24 cellular contexts compared by ENCODE assay signal in the genomic region with DNA sequence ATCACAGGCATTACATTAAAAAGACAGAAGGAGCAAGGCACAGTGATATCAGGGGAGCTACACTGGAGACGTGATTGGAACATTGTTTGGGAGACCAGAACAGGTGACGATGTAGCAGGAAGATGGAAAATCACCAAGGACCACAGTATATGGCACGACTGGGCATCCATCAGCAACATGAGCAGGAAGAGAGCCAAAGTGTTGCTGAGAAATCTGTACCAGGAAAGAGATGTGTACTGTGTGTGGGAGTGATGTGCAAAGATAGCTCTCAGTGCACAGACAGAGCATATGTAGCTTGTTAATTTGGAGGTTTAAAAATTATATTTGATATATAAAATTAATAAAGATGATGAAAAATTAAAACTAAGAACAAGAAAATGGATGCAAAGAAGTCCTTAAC.
DNase-seq lines count a peak whose midpoint lies in the region; ATAC-seq lines count a peak whose summit lies in the region.
"Had no signal": no experiment of that assay in that cellular context is flagged by ENCODE, and none has a peak within 500 bp of the region (broad histone marks: within the 10 kb centered on the region; RNA-seq: fewer than 3 reads in every experiment).

No MANE protein-coding gene starts in this region.

- no peaks in the 10 kb centered on the region for H3K27me3 Mint-ChIP-seq in T-helper 2 cell treated with Interferon-gamma antibody and Interleukin-4, amounts not matched to agents 5 μg/mL and 100 μg/mL, for 36 hours (ENCODE audit: low read depth)
- no peaks in the 10 kb centered on the region for H3K27me3 Mint-ChIP-seq in activated CD8-positive, alpha-beta T cell treated with anti-CD3 and anti-CD28 coated beads, Interleukin-2, amount 10 ng/mL, durations not matched to agents 7 days and 5 days (ENCODE audit: low read depth)
- H3K27me3 Mint-ChIP-seq: CD4-positive, alpha-beta memory T cell; CD4-positive, CD25-positive, alpha-beta regulatory T cell; CD8-positive, alpha-beta memory T cell had no signal

- H3K4me1 Mint-ChIP-seq in T-helper 2 cell treated with Interferon-gamma antibody and Interleukin-4, amounts not matched to agents 5 μg/mL and 100 μg/mL, for 36 hours (ENCODE audit: low read depth): no peaks in the 10 kb centered on the region
- H3K4me1 Mint-ChIP-seq in activated CD8-positive, alpha-beta T cell treated with anti-CD3 and anti-CD28 coated beads, Interleukin-2, amount 10 ng/mL, durations not matched to agents 7 days and 5 days (ENCODE audit: low read depth): no peaks in the 10 kb centered on the region
- H3K4me1 Mint-ChIP-seq: CD14-positive monocyte; CD4-positive, alpha-beta memory T cell; CD4-positive, CD25-positive, alpha-beta regulatory T cell; CD8-positive, alpha-beta memory T cell had no signal

- POLR2A ChIA-PET in activated CD8-positive, alpha-beta T cell treated with anti-CD3 and anti-CD28 coated beads, Interleukin-2, amount 10 ng/mL, durations not matched to agents 7 days and 5 days (lab: Charles Lee): no interaction called here

- H3K4me3 Mint-ChIP-seq in T-helper 2 cell treated with Interferon-gamma antibody and Interleukin-4, amounts not matched to agents 5 μg/mL and 100 μg/mL, for 36 hours: no peak overlapping the region
- no peak overlapping the region for H3K4me3 Mint-ChIP-seq in activated CD8-positive, alpha-beta T cell treated with anti-CD3 and anti-CD28 coated beads, Interleukin-2, amount 10 ng/mL, durations not matched to agents 7 days and 5 days
- H3K4me3 Mint-ChIP-seq: CD14-positive monocyte; CD4-positive, alpha-beta memory T cell; CD4-positive, CD25-positive, alpha-beta regulatory T cell; CD8-positive, alpha-beta memory T cell had no signal

- no peak for ATAC-seq in activated CD8-positive, alpha-beta T cell treated with anti-CD3 and anti-CD28 coated beads, Interleukin-2, amount 10 ng/mL, durations not matched to agents 7 days and 5 days
- ATAC-seq: A549, GM12878 had no signal

- no peaks in the 10 kb centered on the region for H3K9me3 Mint-ChIP-seq in T-helper 2 cell treated with Interferon-gamma antibody and Interleukin-4, amounts not matched to agents 5 μg/mL and 100 μg/mL, for 36 hours
- H3K9me3 Mint-ChIP-seq in activated CD8-positive, alpha-beta T cell treated with anti-CD3 and anti-CD28 coated beads, Interleukin-2, amount 10 ng/mL, durations not matched to agents 7 days and 5 days (ENCODE audit: insufficient read depth): no peaks in the 10 kb centered on the region

- CTCF ChIA-PET in activated CD8-positive, alpha-beta T cell treated with anti-CD3 and anti-CD28 coated beads, Interleukin-2, amount 10 ng/mL, durations not matched to agents 7 days and 5 days (lab: Charles Lee): no interaction called here

- peak; percentile 51 for DNase-seq in Ammon's horn (ENCODE audit: low spot score)
- peak; percentile 17 for DNase-seq in inferior parietal cortex (ENCODE audit: extremely low spot score)
- peak; percentile 52 for DNase-seq in middle frontal gyrus (ENCODE audit: extremely low spot score, low spot score)
- peak; percentile 33 for DNase-seq in superior temporal gyrus (ENCODE audit: extremely low spot score)
- no peak for DNase-seq in T-helper 2 cell treated with Interferon-gamma antibody and Interleukin-4, amounts not matched to agents 5 μg/mL and 100 μg/mL, for 36 hours (ENCODE audit: low spot score)
- no peak for DNase-seq in activated CD8-positive, alpha-beta T cell treated with anti-CD3 and anti-CD28 coated beads, Interleukin-2, amount 10 ng/mL, durations not matched to agents 7 days and 5 days
- no peak for DNase-seq in NCI-H187 treated with DMSO at 0.1 percent for 48 hours (lab: John Stamatoyannopoulos, UW)
- DNase-seq: AML-193; BE2C; C1 segment of cervical spinal cord; CD4-positive, alpha-beta memory T cell; CD4-positive, CD25-positive, alpha-beta regulatory T cell; CD8-positive, alpha-beta memory T cell; COR-L47; DMS 273 treated with DMSO at 0.1 percent for 48 hours; DMS153; DMS53; DMS79; DND-41; EL; GDM1 had no signal

- H3K36me3 Mint-ChIP-seq in T-helper 2 cell treated with Interferon-gamma antibody and Interleukin-4, amounts not matched to agents 5 μg/mL and 100 μg/mL, for 36 hours (ENCODE audit: low read depth): no peaks in the 10 kb centered on the region
- H3K36me3 Mint-ChIP-seq in activated CD8-positive, alpha-beta T cell treated with anti-CD3 and anti-CD28 coated beads, Interleukin-2, amount 10 ng/mL, durations not matched to agents 7 days and 5 days (ENCODE audit: low read depth): no peaks in the 10 kb centered on the region
- H3K36me3 Mint-ChIP-seq: CD14-positive monocyte; CD4-positive, alpha-beta memory T cell; CD4-positive, CD25-positive, alpha-beta regulatory T cell; CD8-positive, alpha-beta memory T cell had no signal

- no peak overlapping the region for H3K27ac Mint-ChIP-seq in T-helper 2 cell treated with Interferon-gamma antibody and Interleukin-4, amounts not matched to agents 5 μg/mL and 100 μg/mL, for 36 hours
- H3K27ac Mint-ChIP-seq in activated CD8-positive, alpha-beta T cell treated with anti-CD3 and anti-CD28 coated beads, Interleukin-2, amount 10 ng/mL, durations not matched to agents 7 days and 5 days: no peak overlapping the region
- H3K27ac Mint-ChIP-seq: CD14-positive monocyte; CD4-positive, alpha-beta memory T cell; CD4-positive, CD25-positive, alpha-beta regulatory T cell; CD8-positive, alpha-beta memory T cell had no signal

Comparison
In these comparisons a context has a peak if more than half of its experiments do, and no peak if none do; other contexts are left out.
1. DNase-seq: peak in Ammon's horn (single experiment), inferior parietal cortex (single experiment), middle frontal gyrus (single experiment) and superior temporal gyrus (single experiment); none in T-helper 2 cell treated with Interferon-gamma antibody and Interleukin-4, amounts not matched to agents 5 μg/mL and 100 μg/mL, for 36 hours (single experiment), activated CD8-positive, alpha-beta T cell treated with anti-CD3 and anti-CD28 coated beads, Interleukin-2, amount 10 ng/mL, durations not matched to agents 7 days and 5 days (single experiment) and NCI-H187 treated with DMSO at 0.1 percent for 48 hours (single experiment).